In genomic region chr9:94990897-94991561, GRCh38 we compare ENCODE assay signal across 22 cellular contexts.
DNase-seq lines count a peak whose midpoint lies in the region; ATAC-seq, FAIRE-seq and TF ChIP-seq lines count a peak whose summit lies in the region.
"Had no signal": no experiment of that assay in that cellular context is flagged by ENCODE, and none has a peak within 500 bp of the region (broad histone marks: within the 10 kb centered on the region; RNA-seq: fewer than 3 reads in every experiment).

No MANE protein-coding gene starts in this region.

- H4K8ac ChIP-seq in IMR-90 (ENCODE audit: low read depth in 2 of 2, low read length in 2 of 2): no peak overlapping the region

- no peak overlapping the region for H3K56ac ChIP-seq in IMR-90 (ENCODE audit: extremely low read depth, insufficient read depth, low read length)

- no peak overlapping the region for H2AFZ ChIP-seq in IMR-90 (replicated peaks; ENCODE audit: low read length, poor library complexity)
- H2AFZ ChIP-seq in K562 (ENCODE audit: low read depth, low read length): no peak overlapping the region
- H2AFZ ChIP-seq: GM23248 had no signal

- H3K9ac ChIP-seq in IMR-90 (ENCODE audit: low read depth, low read length) (no peak overlapping the region), K562 (ENCODE audit: insufficient read depth in 1 of 2, low read depth in 2 of 2, low read length in 2 of 2) (no peak overlapping the region), liver (ENCODE audit: low read depth in 1 of 2, low read length in 2 of 2) (peak overlapping the region in 1 of 2 donors; percentile 2), endodermal cell (ENCODE audit: extremely low read depth, low read length, poor library complexity, severe bottlenecking) (no peak overlapping the region)
- H3K9ac ChIP-seq: GM23248 had no signal

- no peak for TF ChIP-seq EP300 in K562 (IDR thresholded peaks at IDR 0.05; ENCODE audit: low read length)

- no peaks in the 10 kb centered on the region for H3K27me3 ChIP-seq in IMR-90 (ENCODE audit: control insufficient read depth, insufficient read depth, low read length)
- H3K27me3 ChIP-seq in K562 (ENCODE audit: control insufficient read depth in 2 of 2, insufficient read depth in 2 of 2, low read length in 2 of 2): no peaks in the 10 kb centered on the region
- H3K27me3 ChIP-seq in liver (ENCODE audit: control insufficient read depth in 4 of 4, insufficient read depth in 4 of 4, low read length in 3 of 4): no peaks in the 10 kb centered on the region
- no peaks in the 10 kb centered on the region for H3K27me3 ChIP-seq in endodermal cell (ENCODE audit: control insufficient read depth, insufficient read depth, low read length, poor library complexity, severe bottlenecking)
- H3K27me3 ChIP-seq: BE2C had no signal

- no peak overlapping the region for H4K5ac ChIP-seq in IMR-90 (ENCODE audit: low read depth, low read length)

- H3K27ac ChIP-seq in IMR-90 (ENCODE audit: insufficient read depth, low read length): no peak overlapping the region
- H3K27ac ChIP-seq in K562 (ENCODE audit: extremely low read depth, low read depth, low read length): no peak overlapping the region
- peak overlapping the region; percentile 96 for H3K27ac ChIP-seq in liver (ENCODE audit: low read depth in 1 of 2, low read length in 2 of 2)
- no peak overlapping the region for H3K27ac ChIP-seq in endodermal cell (ENCODE audit: low read depth, low read length)
- H3K27ac ChIP-seq: GM23248 had no signal

- H3K36me3 Mint-ChIP-seq in progenitor cell of endocrine pancreas (ENCODE audit: insufficient read depth) (peaks cover 6% of the 10 kb centered on the region), endodermal cell (ENCODE audit: low read depth) (peaks cover 3% of the 10 kb centered on the region)

- WGBS in IMR-90 (ENCODE audit: extremely low coverage in 2 of 2, insufficient read length in 1 of 2), 2 experiments: 80% methylated on average over 1 of the region's 8 CpGs; no CpG with 5 or more reads in 1 of the 2 experiments
- WGBS in K562 (ENCODE audit: insufficient coverage, low coverage, missing lambda C conversion rate): 63% methylated on average over 8 of the region's 8 CpGs
- WGBS in liver: 58% methylated on average over 8 of the region's 8 CpGs
- WGBS in endodermal cell (ENCODE audit: insufficient coverage in 1 of 2, insufficient read length in 1 of 2), 2 experiments: 94 to 96% methylated on average over 5 to 8 of the region's 8 CpGs

- H2BK15ac ChIP-seq in IMR-90 (ENCODE audit: low read depth, low read length): no peak overlapping the region

- no peak overlapping the region for H2BK5ac ChIP-seq in IMR-90 (ENCODE audit: low read depth, low read length, poor library complexity, severe bottlenecking)

- H3K4ac ChIP-seq in IMR-90 (ENCODE audit: low read depth, low read length): no peak overlapping the region

- dilution Hi-C loops in IMR-90 (cut with HindIII; ENCODE audit: low sequenced_read_pairs, unreplicated experiment): no loop called here

- CTCF ChIA-PET in IMR-90 (lab: Yijun Ruan, JAX): no interaction called here
- CTCF ChIA-PET in K562 (lab: Yijun Ruan, JAX; ENCODE audit: low intra/inter-chr PET ratio): no interaction called here

- H3K9me3 Mint-ChIP-seq in progenitor cell of endocrine pancreas (ENCODE audit: low read depth) (no peaks in the 10 kb centered on the region), endodermal cell (no peaks in the 10 kb centered on the region)
- H3K9me3 Mint-ChIP-seq: CD4-positive, CD25-positive, alpha-beta regulatory T cell; CD8-positive, alpha-beta memory T cell had no signal

- H3K36me3 ChIP-seq in IMR-90 (ENCODE audit: control insufficient read depth, insufficient read depth, low read length): no peaks in the 10 kb centered on the region
- no peaks in the 10 kb centered on the region for H3K36me3 ChIP-seq in K562 (ENCODE audit: control insufficient read depth, insufficient read depth, low read length)
- H3K36me3 ChIP-seq in liver (ENCODE audit: control insufficient read depth in 4 of 4, insufficient read depth in 3 of 4, low read depth in 1 of 4, low read length in 3 of 4): no peaks in the 10 kb centered on the region
- H3K36me3 ChIP-seq in endodermal cell (ENCODE audit: control insufficient read depth, insufficient read depth, low read length): no peaks in the 10 kb centered on the region
- H3K36me3 ChIP-seq: BE2C, HAP-1 had no signal

- H3K18ac ChIP-seq in IMR-90 (ENCODE audit: low read depth, low read length): no peak overlapping the region

- H3K79me2 ChIP-seq in K562 (ENCODE audit: control insufficient read depth, insufficient read depth, low read length): no peaks in the 10 kb centered on the region

- in situ Hi-C loops in IMR-90 (cut with MboI; ENCODE audit: low sequenced_read_pairs): no loop called here
- in situ Hi-C loops in K562 (cut with MboI): no loop called here

- TF ChIP-seq POLR2A in IMR-90 (IDR thresholded peaks at IDR 0.05; ENCODE audit: low read depth, low read length) (no peak), K562 (conservative IDR thresholded peaks at IDR 0.05) (no peak)

- H3K4me3 ChIP-seq in IMR-90 (ENCODE audit: insufficient read depth, low read depth, low read length) (no peak overlapping the region), K562 (no peak overlapping the region), liver (ENCODE audit: low read depth in 1 of 3, low read length in 3 of 3) (no peak overlapping the region), endodermal cell (ENCODE audit: low read length) (no peak overlapping the region)
- H3K4me3 ChIP-seq: GM12878, GM23248, HAP-1 had no signal

- H2BK20ac ChIP-seq in IMR-90 (ENCODE audit: low read depth, low read length): no peak overlapping the region

- H3K27ac Mint-ChIP-seq in progenitor cell of endocrine pancreas (peak overlapping the region; percentile 41), endodermal cell (no peak overlapping the region)
- H3K27ac Mint-ChIP-seq: CD4-positive, CD25-positive, alpha-beta regulatory T cell; CD8-positive, alpha-beta memory T cell had no signal

- TF ChIP-seq CTCF in IMR-90 (conservative IDR thresholded peaks at IDR 0.05; ENCODE audit: low read depth, low read length) (no peak), K562 (IDR thresholded peaks at IDR 0.05 in 2 of 3, conservative IDR thresholded peaks at IDR 0.05 in 1 of 3; ENCODE audit: insufficient read depth in 2 of 3, low read depth in 1 of 3, low read length in 3 of 3) (no peak), liver (IDR thresholded peaks at IDR 0.05; ENCODE audit: low read depth, low read length, missing input control) (no peak), progenitor cell of endocrine pancreas (IDR thresholded peaks at IDR 0.05; ENCODE audit: unreplicated experiment) (no peak), endodermal cell (conservative IDR thresholded peaks at IDR 0.05) (no peak)

- TF ChIP-seq RAD21 in IMR-90 (IDR thresholded peaks at IDR 0.05; ENCODE audit: low read length): no peak
- no peak for TF ChIP-seq RAD21 in K562 (CRISPR knock-in tag; conservative IDR thresholded peaks at IDR 0.05 in 1 of 2, IDR thresholded peaks at IDR 0.05 in 1 of 2)
- TF ChIP-seq RAD21 in liver (IDR thresholded peaks at IDR 0.05): peak in 1 of 2 donors; percentile 15

- no peak for DNase-seq in IMR-90
- DNase-seq in K562 (ENCODE audit: extremely low read depth in 1 of 4, low spot score in 3 of 4): no peak
- no peak for DNase-seq in progenitor cell of endocrine pancreas (ENCODE audit: low spot score, unreplicated experiment)
- DNase-seq in NCI-H1417 (lab: John Stamatoyannopoulos, UW): no peak
- no peak for DNase-seq in endodermal cell
- DNase-seq in iPS-NIHi7 (ENCODE audit: extremely low spot score): no peak
- DNase-seq: 8988T; BE2C; C1 segment of cervical spinal cord; CD4-positive, CD25-positive, alpha-beta regulatory T cell; CD8-positive, alpha-beta memory T cell; COR-L47; DMS 273 treated with DMSO at 0.1 percent for 48 hours; DMS53; DND-41; EL; GM23248 had no signal

- H3K79me1 ChIP-seq in IMR-90 (ENCODE audit: low read depth in 1 of 2, low read length in 2 of 2): no peaks in the 10 kb centered on the region

- no peak overlapping the region for H4K91ac ChIP-seq in IMR-90 (ENCODE audit: insufficient read depth, low read depth, low read length)

- H3K4me2 ChIP-seq in IMR-90 (ENCODE audit: low read depth, low read length): no peak overlapping the region
- no peak overlapping the region for H3K4me2 ChIP-seq in K562 (ENCODE audit: insufficient read depth, low read length)

- intact Hi-C loops in IMR-90 (cut with micrococcal nuclease) (loop anchor here (5.0 kb wide), 1 partner anchor 39 kb away; no protein-coding TSS in a partner anchor), K562 (cut with micrococcal nuclease) (no loop called here)

- no peak for FAIRE-seq in K562 (lab: Jason Lieb, UNC)
- FAIRE-seq: GM12878, GM19239 had no signal

- no peak overlapping the region for H3K14ac ChIP-seq in IMR-90 (replicated peaks; ENCODE audit: low read depth, low read length)

- no peak overlapping the region for H2AK9ac ChIP-seq in IMR-90 (replicated peaks; ENCODE audit: low read depth, low read length, poor library complexity)

- no peak for ATAC-seq in IMR-90 (ENCODE audit: low read depth)
- no peak for ATAC-seq in K562
- ATAC-seq in GM19395 (IDR thresholded peaks at IDR 0.05; ENCODE audit: unreplicated experiment): no peak
- ATAC-seq: GM12878 had no signal

- BruUV-seq in IMR-90 (replicated peaks; lab: Mats Ljungman, UMichigan) (no TSS peak), K562 (replicated peaks; lab: Mats Ljungman, UMichigan) (no TSS peak)

- H3K9me3 ChIP-seq in IMR-90 (ENCODE audit: control insufficient read depth, insufficient read depth, low read length): no peaks in the 10 kb centered on the region
- no peaks in the 10 kb centered on the region for H3K9me3 ChIP-seq in K562 (replicated peaks; ENCODE audit: control insufficient read depth, insufficient read depth, low read depth, low read length)
- H3K9me3 ChIP-seq in liver (ENCODE audit: control insufficient read depth in 4 of 4, low read length in 3 of 4): no peaks in the 10 kb centered on the region
- no peaks in the 10 kb centered on the region for H3K9me3 ChIP-seq in endodermal cell (ENCODE audit: control insufficient read depth, low read length)
- H3K9me3 ChIP-seq: BE2C, HAP-1 had no signal

- H2AK5ac ChIP-seq in IMR-90 (ENCODE audit: low read depth, low read length): no peak overlapping the region

- H3K4me1 ChIP-seq in IMR-90 (ENCODE audit: control insufficient read depth, insufficient read depth, low read length) (peaks cover 8% of the 10 kb centered on the region), K562 (replicated peaks in 1 of 2; ENCODE audit: control insufficient read depth in 2 of 2, insufficient read depth in 2 of 2, low read length in 2 of 2) (no peaks in the 10 kb centered on the region), liver (ENCODE audit: control insufficient read depth in 4 of 4, insufficient read depth in 4 of 4, low read length in 3 of 4) (peaks cover 8 to 35% (median 20%) of the 10 kb centered on the region in 4 donors), endodermal cell (ENCODE audit: control insufficient read depth, insufficient read depth, low read length) (no peaks in the 10 kb centered on the region)

- H3K23ac ChIP-seq in IMR-90 (ENCODE audit: low read depth, low read length): no peak overlapping the region

- POLR2A ChIA-PET in IMR-90 (lab: Charles Lee; ENCODE audit: unreplicated experiment) (no interaction called here), K562 (lab: Yijun Ruan, JAX) (no interaction called here)

- H3K27me3 Mint-ChIP-seq in progenitor cell of endocrine pancreas (no peaks in the 10 kb centered on the region), endodermal cell (ENCODE audit: insufficient read depth) (no peaks in the 10 kb centered on the region)
- H3K27me3 Mint-ChIP-seq: CD4-positive, CD25-positive, alpha-beta regulatory T cell had no signal

- peaks cover 44% of the 10 kb centered on the region for H3K4me1 Mint-ChIP-seq in progenitor cell of endocrine pancreas (ENCODE audit: low read depth)
- peaks cover 12% of the 10 kb centered on the region for H3K4me1 Mint-ChIP-seq in endodermal cell
- H3K4me1 Mint-ChIP-seq: CD4-positive, CD25-positive, alpha-beta regulatory T cell; CD8-positive, alpha-beta memory T cell had no signal

- H3K4me3 Mint-ChIP-seq in progenitor cell of endocrine pancreas (ENCODE audit: low read depth) (no peak overlapping the region), endodermal cell (no peak overlapping the region)
- H3K4me3 Mint-ChIP-seq: CD4-positive, CD25-positive, alpha-beta regulatory T cell; CD8-positive, alpha-beta memory T cell had no signal

- H3K9me1 ChIP-seq in IMR-90 (ENCODE audit: insufficient read depth, low read length): peaks cover 4% of the 10 kb centered on the region
- H3K9me1 ChIP-seq in K562 (ENCODE audit: control insufficient read depth, insufficient read depth, low read length): no peaks in the 10 kb centered on the region

- H2BK120ac ChIP-seq in IMR-90 (ENCODE audit: low read depth, low read length): no peak overlapping the region

- H4K20me1 ChIP-seq in IMR-90 (ENCODE audit: insufficient read depth, low read length): no peaks in the 10 kb centered on the region
- H4K20me1 ChIP-seq in K562 (replicated peaks; ENCODE audit: control insufficient read depth, insufficient read depth, low read length): no peaks in the 10 kb centered on the region

Comparison
In these comparisons a context has a peak if more than half of its experiments do, and no peak if none do; other contexts are left out.
1. H3K27ac ChIP-seq: peak in liver (2 of 2); none in IMR-90 (single experiment), K562 (single experiment) and endodermal cell (single experiment).